Comparison of ENCODE assay signal across 2 cellular contexts in genomic region chr14:100892496-100893227, GRCh38.
TF ChIP-seq lines count a peak whose summit lies in the region.

No MANE protein-coding gene starts in this region.

TF ChIP-seq in IMR-90, 13 proteins besides CTCF, POLR2A, EP300 and RAD21 (continued from another document):
- TF ChIP-seq CHD1 (IDR thresholded peaks at IDR 0.05; ENCODE audit: low read depth, low read length) (no peak), ELK1 (IDR thresholded peaks at IDR 0.05; ENCODE audit: borderline replicate concordance, low read depth, low read length) (no peak), BHLHE40 (IDR thresholded peaks at IDR 0.05; ENCODE audit: low read depth, low read length) (no peak), CEBPB (IDR thresholded peaks at IDR 0.05; ENCODE audit: low read depth, low read length) (no peak), RCOR1 (IDR thresholded peaks at IDR 0.05; ENCODE audit: insufficient replicate concordance, low read length) (no peak), FOS (IDR thresholded peaks at IDR 0.05; ENCODE audit: low read depth, low read length) (no peak), SMC3 (IDR thresholded peaks at IDR 0.05; ENCODE audit: low read depth, low read length) (no peak), NFE2L2 (IDR thresholded peaks at IDR 0.05; ENCODE audit: low read depth, low read length) (no peak)

TF ChIP-seq in SK-N-SH, 30 proteins besides CTCF, POLR2A, EP300 and RAD21:
- no peak for TF ChIP-seq PBX3 (IDR thresholded peaks at IDR 0.05)
- no peak for TF ChIP-seq EZH2phosphoT487 (IDR thresholded peaks at IDR 0.05; ENCODE audit: borderline replicate concordance, low read depth)
- TF ChIP-seq MEF2A (IDR thresholded peaks at IDR 0.05; ENCODE audit: borderline replicate concordance, low read depth) = no peak
- TF ChIP-seq YY1 (IDR thresholded peaks at IDR 0.05; ENCODE audit: low read depth) = no peak
- TF ChIP-seq MXI1 (IDR thresholded peaks at IDR 0.05; ENCODE audit: low read depth, low read length) = no peak
- no peak for TF ChIP-seq GATA2 (CRISPR knock-in tag; IDR thresholded peaks at IDR 0.05)
- no peak for TF ChIP-seq TCF12 (IDR thresholded peaks at IDR 0.05)
- TF ChIP-seq USF1 (IDR thresholded peaks at IDR 0.05; ENCODE audit: borderline replicate concordance, low read depth) = no peak
- TF ChIP-seq ELF1 (IDR thresholded peaks at IDR 0.05) = no peak
- no peak for TF ChIP-seq FOXJ3 (CRISPR knock-in tag; IDR thresholded peaks at IDR 0.05)
- no peak for TF ChIP-seq RCOR1 (IDR thresholded peaks at IDR 0.05; ENCODE audit: low read length)
- no peak for TF ChIP-seq IRF3 (IDR thresholded peaks at IDR 0.05; ENCODE audit: low read depth, low read length)
- TF ChIP-seq MAX (IDR thresholded peaks at IDR 0.05; ENCODE audit: low read depth) = no peak
- no peak for TF ChIP-seq SMC3 (IDR thresholded peaks at IDR 0.05; ENCODE audit: low read depth, low read length)
- TF ChIP-seq GABPA (IDR thresholded peaks at IDR 0.05; ENCODE audit: low read depth) = no peak
- no peak for TF ChIP-seq CHD2 (IDR thresholded peaks at IDR 0.05; ENCODE audit: low read length, partially characterized antibody)
TF ChIP-seq in SK-N-SH: peak in this region for 0.
